In the genomic region with DNA sequence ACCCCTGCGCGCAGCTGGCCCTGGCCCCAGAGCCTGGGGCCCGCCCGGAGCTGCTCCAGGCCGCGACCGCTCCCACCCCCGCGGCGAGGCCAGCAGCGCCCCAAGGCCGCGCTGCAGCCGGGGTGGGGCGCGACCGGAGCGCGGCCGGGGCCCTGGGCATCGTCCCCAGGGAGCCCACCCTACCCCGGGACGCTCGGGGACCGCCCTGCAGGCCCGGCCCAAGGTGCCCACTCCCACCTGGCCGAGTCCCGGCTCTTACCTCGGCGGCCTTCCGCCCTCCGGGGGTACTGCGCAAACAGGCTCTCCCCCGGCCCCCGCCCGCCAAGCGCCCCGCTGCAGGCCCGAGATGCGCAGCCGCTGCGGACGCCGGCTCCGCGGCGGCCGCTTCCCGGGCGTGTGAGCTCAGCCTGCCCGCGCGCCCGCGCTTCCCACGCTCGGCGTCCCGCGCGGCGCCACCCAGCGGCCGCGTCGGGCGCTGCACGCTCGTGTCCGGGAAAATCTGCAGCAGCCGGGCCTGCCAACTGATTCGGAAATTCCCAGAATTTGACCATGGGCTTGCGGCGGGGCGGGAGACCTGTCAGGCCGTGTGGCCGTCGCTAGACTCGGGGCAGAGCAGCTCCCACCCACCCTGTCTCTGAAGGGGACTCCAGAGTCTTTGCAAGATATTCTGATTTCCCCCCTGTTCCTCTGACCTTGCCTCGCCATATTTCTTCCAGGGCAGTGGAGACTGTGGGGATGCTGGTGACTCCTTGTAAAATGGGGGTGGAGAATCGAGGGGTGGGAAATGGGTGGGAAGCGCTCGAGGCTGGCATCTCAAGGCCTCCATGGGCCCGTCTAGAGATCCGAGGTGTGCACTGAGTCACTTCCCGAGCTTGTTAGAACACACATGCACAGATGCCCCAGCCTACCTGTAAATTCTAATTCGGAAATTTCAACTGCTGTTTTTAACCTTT, we compare ENCODE assay signal across 8 cellular contexts. TPM values are rescaled to one million over a fixed set of nuclear protein-coding genes. Genes with fewer than 3 reads are reported as not detected.
DNase-seq lines count a peak whose midpoint lies in the region; ATAC-seq and TF ChIP-seq lines count a peak whose summit lies in the region.

No MANE protein-coding gene starts in this region.

- no peaks in the 10 kb centered on the region for H4K20me1 ChIP-seq in GM23338 (replicated peaks; ENCODE audit: insufficient read depth)

- ATAC-seq in GM23338 (peak; percentile 80), heart right ventricle (peak; percentile 18 to 80 (median 66))

- H3K27me3 ChIP-seq in GM06990 (replicated peaks; ENCODE audit: control insufficient read depth, insufficient read depth, low read length) (no peaks in the 10 kb centered on the region), GM23338 (ENCODE audit: insufficient read depth) (peaks cover 28% of the 10 kb centered on the region), adrenal gland (no peaks in the 10 kb centered on the region), heart right ventricle (no peaks in the 10 kb centered on the region), vagina (no peaks in the 10 kb centered on the region)

- no peaks in the 10 kb centered on the region for H3K79me2 ChIP-seq in GM23338 (replicated peaks; ENCODE audit: insufficient read depth)

- H3K9me3 Mint-ChIP-seq in GM23338 = no peaks in the 10 kb centered on the region

- H3K27me3 Mint-ChIP-seq in GM23338 (ENCODE audit: insufficient read depth, low read depth, poor library complexity) = peaks cover 19% of the 10 kb centered on the region

- H3F3A ChIP-seq in GM23338 (replicated peaks; ENCODE audit: low read depth) = 0 out of 2 replicates have a peak, but pooled peaks cover 4% of the 10 kb centered on the region

- intact Hi-C loops in adrenal gland (cut with DNase I) (loop anchor here in 1 of 2 donors (2.0 kb wide), 1 partner anchor 40 kb away; no protein-coding TSS in a partner anchor), heart right ventricle (cut with DNase I) (loop anchor here in 9 of 10 donors (1.0 to 5.0 kb wide), 6 partner anchors 37 to 45 kb away; no protein-coding TSS in a partner anchor), vagina (cut with DNase I) (loop anchor here (2.0 kb wide), 1 partner anchor 40 kb away; no protein-coding TSS in a partner anchor)

- peaks cover 16% of the 10 kb centered on the region for H3K4me1 Mint-ChIP-seq in GM23338

- DNase-seq in GM06990 (ENCODE audit: extremely low read depth, insufficient read length) (peak; percentile 87), GM23338 (ENCODE audit: low spot score) (peak; percentile 80), LNCaP clone FGC (ENCODE audit: low read depth) (no peak), SW480 (ENCODE audit: low spot score) (peak; percentile 49), adrenal gland (peak; percentile 79 to 90 (median 85)), heart right ventricle (peak; percentile 82 to 87), pons (ENCODE audit: low spot score) (peak; percentile 75), vagina (ENCODE audit: extremely low spot score in 2 of 2) (no peak)

- H3K27ac Mint-ChIP-seq in GM23338 = no peak overlapping the region

- TF ChIP-seq POLR2A in adrenal gland (IDR thresholded peaks at IDR 0.05) (peak; percentile 69 to 88), vagina (IDR thresholded peaks at IDR 0.05) (peak in 1 of 2 donors; percentile 75)

- no peaks in the 10 kb centered on the region for H3K36me3 Mint-ChIP-seq in GM23338 (ENCODE audit: low read depth)

- H3K4me3 Mint-ChIP-seq in GM23338 = peak overlapping the region; percentile 73

- H2AFZ ChIP-seq in GM23338 = peak overlapping the region; percentile 97

- no peak overlapping the region for H3K27ac ChIP-seq in GM23338 (ENCODE audit: low read depth)
- peak overlapping the region; percentile 37 to 97 (median 95) for H3K27ac ChIP-seq in adrenal gland
- H3K27ac ChIP-seq in heart right ventricle = peak overlapping the region; percentile 93 to 99 (median 96)
- peak overlapping the region; percentile 98 for H3K27ac ChIP-seq in vagina

- H3K9me3 ChIP-seq in adrenal gland (replicated peaks in 1 of 3) (no peaks in the 10 kb centered on the region), heart right ventricle (no peaks in the 10 kb centered on the region), vagina (no peaks in the 10 kb centered on the region)

- H3K4me1 ChIP-seq in GM23338 (ENCODE audit: insufficient read depth) = peaks cover 7% of the 10 kb centered on the region; the same call in 1 of the 2 replicates
- H3K4me1 ChIP-seq in adrenal gland (replicated peaks in 1 of 2) = peaks cover 52 to 68% of the 10 kb centered on the region in 2 donors
- H3K4me1 ChIP-seq in heart right ventricle = peaks cover 18 to 73% (median 61%) of the 10 kb centered on the region in 9 donors
- H3K4me1 ChIP-seq in vagina = peaks cover 74% of the 10 kb centered on the region

- H3K9me2 ChIP-seq in GM23338 (ENCODE audit: insufficient read depth) = no peaks in the 10 kb centered on the region

- peak overlapping the region; percentile 92 for H3K4me2 ChIP-seq in GM23338

- H3K4me3 ChIP-seq in GM06990 (replicated peaks; ENCODE audit: low read depth, low read length) = peak overlapping the region; percentile 74
- peak overlapping the region; percentile 68 for H3K4me3 ChIP-seq in GM23338
- peak overlapping the region; percentile 72 for H3K4me3 ChIP-seq in LNCaP clone FGC (ENCODE audit: low read depth, low read length)
- H3K4me3 ChIP-seq in adrenal gland = peak overlapping the region; percentile 28 to 94 (median 70)
- peak overlapping the region; percentile 76 to 97 (median 84) for H3K4me3 ChIP-seq in heart right ventricle
- H3K4me3 ChIP-seq in vagina = peak overlapping the region; percentile 88 to 97

- H3K36me3 ChIP-seq in GM06990 (ENCODE audit: control insufficient read depth, insufficient read depth, low read length) (no peaks in the 10 kb centered on the region), GM23338 (ENCODE audit: insufficient read depth) (no peaks in the 10 kb centered on the region), adrenal gland (replicated peaks in 1 of 2) (no peaks in the 10 kb centered on the region), heart right ventricle (peaks cover 0 to 18% (median 4%) of the 10 kb centered on the region in 9 donors), vagina (no peaks in the 10 kb centered on the region)

- TF ChIP-seq CTCF in GM06990 (IDR thresholded peaks at IDR 0.05; ENCODE audit: insufficient read depth, low read length, poor library complexity, severe bottlenecking) (peak; percentile 60), GM23338 (conservative IDR thresholded peaks at IDR 0.05; ENCODE audit: low read depth in 2 of 2) (peak; percentile 49 to 74), LNCaP clone FGC (IDR thresholded peaks at IDR 0.05; ENCODE audit: control insufficient read depth, extremely low read depth, insufficient read depth) (peak; percentile 97), adrenal gland (IDR thresholded peaks at IDR 0.05) (peak; percentile 28 to 99 (median 72)), heart right ventricle (IDR thresholded peaks at IDR 0.05) (peak; percentile 68 to 97 (median 79)), vagina (IDR thresholded peaks at IDR 0.05) (peak; percentile 50 to 65 (median 64))

- WGBS in adrenal gland, 4 donors = 2 to 5% (median 4%) methylated on average over 22 to 87 of the region's 87 CpGs
- 3 to 4% methylated on average over 77 to 87 of the region's 87 CpGs for WGBS in heart right ventricle, 2 donors

TF ChIP-seq in GM23338, 12 proteins besides CTCF, POLR2A, EP300 and RAD21 (continues in another document):
- TF ChIP-seq, protein P1, sequence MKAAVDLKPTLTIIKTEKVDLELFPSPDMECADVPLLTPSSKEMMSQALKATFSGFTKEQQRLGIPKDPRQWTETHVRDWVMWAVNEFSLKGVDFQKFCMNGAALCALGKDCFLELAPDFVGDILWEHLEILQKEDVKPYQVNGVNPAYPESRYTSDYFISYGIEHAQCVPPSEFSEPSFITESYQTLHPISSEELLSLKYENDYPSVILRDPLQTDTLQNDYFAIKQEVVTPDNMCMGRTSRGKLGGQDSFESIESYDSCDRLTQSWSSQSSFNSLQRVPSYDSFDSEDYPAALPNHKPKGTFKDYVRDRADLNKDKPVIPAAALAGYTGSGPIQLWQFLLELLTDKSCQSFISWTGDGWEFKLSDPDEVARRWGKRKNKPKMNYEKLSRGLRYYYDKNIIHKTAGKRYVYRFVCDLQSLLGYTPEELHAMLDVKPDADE (IDR thresholded peaks at IDR 0.05) = no peak
- TF ChIP-seq ZNF331 (CRISPR knock-in tag; IDR thresholded peaks at IDR 0.05; ENCODE audit: low read depth) (no peak), STAT1 (IDR thresholded peaks at IDR 0.05; ENCODE audit: unreplicated experiment) (no peak), EZH2 (IDR thresholded peaks at IDR 0.05; ENCODE audit: low read depth, unreplicated experiment) (no peak), JUNB (IDR thresholded peaks at IDR 0.05; ENCODE audit: unreplicated experiment) (no peak), ZNF114 (CRISPR knock-in tag; IDR thresholded peaks at IDR 0.05) (no peak)
- TF ChIP-seq, protein P2, sequence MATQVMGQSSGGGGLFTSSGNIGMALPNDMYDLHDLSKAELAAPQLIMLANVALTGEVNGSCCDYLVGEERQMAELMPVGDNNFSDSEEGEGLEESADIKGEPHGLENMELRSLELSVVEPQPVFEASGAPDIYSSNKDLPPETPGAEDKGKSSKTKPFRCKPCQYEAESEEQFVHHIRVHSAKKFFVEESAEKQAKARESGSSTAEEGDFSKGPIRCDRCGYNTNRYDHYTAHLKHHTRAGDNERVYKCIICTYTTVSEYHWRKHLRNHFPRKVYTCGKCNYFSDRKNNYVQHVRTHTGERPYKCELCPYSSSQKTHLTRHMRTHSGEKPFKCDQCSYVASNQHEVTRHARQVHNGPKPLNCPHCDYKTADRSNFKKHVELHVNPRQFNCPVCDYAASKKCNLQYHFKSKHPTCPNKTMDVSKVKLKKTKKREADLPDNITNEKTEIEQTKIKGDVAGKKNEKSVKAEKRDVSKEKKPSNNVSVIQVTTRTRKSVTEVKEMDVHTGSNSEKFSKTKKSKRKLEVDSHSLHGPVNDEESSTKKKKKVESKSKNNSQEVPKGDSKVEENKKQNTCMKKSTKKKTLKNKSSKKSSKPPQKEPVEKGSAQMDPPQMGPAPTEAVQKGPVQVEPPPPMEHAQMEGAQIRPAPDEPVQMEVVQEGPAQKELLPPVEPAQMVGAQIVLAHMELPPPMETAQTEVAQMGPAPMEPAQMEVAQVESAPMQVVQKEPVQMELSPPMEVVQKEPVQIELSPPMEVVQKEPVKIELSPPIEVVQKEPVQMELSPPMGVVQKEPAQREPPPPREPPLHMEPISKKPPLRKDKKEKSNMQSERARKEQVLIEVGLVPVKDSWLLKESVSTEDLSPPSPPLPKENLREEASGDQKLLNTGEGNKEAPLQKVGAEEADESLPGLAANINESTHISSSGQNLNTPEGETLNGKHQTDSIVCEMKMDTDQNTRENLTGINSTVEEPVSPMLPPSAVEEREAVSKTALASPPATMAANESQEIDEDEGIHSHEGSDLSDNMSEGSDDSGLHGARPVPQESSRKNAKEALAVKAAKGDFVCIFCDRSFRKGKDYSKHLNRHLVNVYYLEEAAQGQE (IDR thresholded peaks at IDR 0.05; ENCODE audit: unreplicated experiment) = no peak

RNA-seq across cellular contexts. Expression of a gene that starts 41.9 kb away (rescaled TPM):
- 0.07 and 0.23 TPM in 2 replicates for total RNA-seq in GM23338 (2014; rRNA removed; shearing (Covaris generic))
- polyA plus RNA-seq in GM23338 (2016; fragmentation: Nextera tagmentation; extraction: Ambion mirVana) = 0.09 and 0.18 TPM in 2 replicates
- total RNA-seq in adrenal gland = 10 to 100 TPM; 18.8 to 48.6 (median 30.7) TPM
- 10 to 100 TPM; 13.9 to 43.7 (median 26.3) TPM for polyA plus RNA-seq in adrenal gland
- 10 to 100 TPM; 44.7 to 97.0 (median 59.2) TPM for total RNA-seq in heart right ventricle
- 10 to 100 TPM; 38.8 to 48.0 TPM for polyA plus RNA-seq in heart right ventricle
- total RNA-seq in vagina = 57.5 TPM

Comparison
In these comparisons a context has a peak if more than half of its experiments do, and no peak if none do; other contexts are left out.
1. DNase-seq: peak in GM06990 (single experiment), GM23338 (single experiment), SW480 (single experiment), adrenal gland (7 of 7), heart right ventricle (2 of 2) and pons (single experiment); none in LNCaP clone FGC (single experiment) and vagina (0 of 2).
2. RNA of a gene that starts 41.9 kb away (total RNA-seq): 44.7 to 97.0 TPM in heart right ventricle, 57.5 TPM in vagina (single experiment) and 18.8 to 48.6 TPM in adrenal gland; 0.07 to 0.23 TPM in GM23338; every median in the first group is over 10 times any median in the second.
3. Peak in every context shown above with its lines, with median percentiles within 50 percentile points of each other: H3K4me3 ChIP-seq and CTCF ChIP-seq.